Comparison of ENCODE assay signal across 27 cellular contexts in genomic region chr4:58275856-58276255, GRCh38.
"Had no signal": no experiment of that assay in that cellular context is flagged by ENCODE, and none has a peak within 500 bp of the region (broad histone marks: within the 10 kb centered on the region; RNA-seq: fewer than 3 reads in every experiment).

No MANE protein-coding gene starts in this region.

- H3K27me3 ChIP-seq: ascending aorta, breast epithelium, cardiac muscle cell, colonic mucosa, dorsolateral prefrontal cortex had no signal

- DNase-seq: activated CD4-positive, alpha-beta memory T cell treated with anti-CD3 and anti-CD28 coated beads for 36 hours; activated CD4-positive, alpha-beta T cell treated with anti-CD3 and anti-CD28 coated beads for 36 hours; activated CD4-positive, alpha-beta T cell treated with anti-CD3 and anti-CD28 coated beads, Interleukin-2, amount 10 ng/mL, durations not matched to agents 24 days and 14 days; activated CD4-positive, CD25-positive, alpha-beta regulatory T cell; activated CD4-positive, CD25-positive, alpha-beta regulatory T cell treated with anti-CD3 and anti-CD28 coated beads, Interleukin-2, amount 50 U/mL, for 72 hours; activated CD8-positive, alpha-beta memory T cell treated with anti-CD3 and anti-CD28 coated beads, Interleukin-2, amount 10 ng/mL, durations not matched to agents 7 days and 5 days; activated CD8-positive, alpha-beta memory T cell treated with anti-CD3 and anti-CD28 coated beads, Interleukin-2, amount 50 U/mL, for 4 hours; activated CD8-positive, alpha-beta T cell treated with anti-CD3 and anti-CD28 coated beads, Interleukin-2, amount 10 ng/mL, durations not matched to agents 7 days and 5 days; activated effector memory CD4-positive, alpha-beta T cell treated with anti-CD3 and anti-CD28 coated beads, Interleukin-2, amount 50 U/mL, for 16 hours; activated naive CD4-positive, alpha-beta T cell treated with anti-CD3 and anti-CD28 coated beads for 36 hours; activated naive CD8-positive, alpha-beta T cell treated with anti-CD3 and anti-CD28 coated beads for 36 hours; activated T-cell treated with anti-CD3 and anti-CD28 coated beads, Interleukin-2, amount 50 U/mL, for 1 hour; activated T-cell treated with anti-CD3 and anti-CD28 coated beads, Interleukin-2, amount 50 U/mL, for 48 hours; central memory CD4-positive, alpha-beta T cell; cerebellar nuclear complex; colonic mucosa; dorsolateral prefrontal cortex; effector memory CD4-positive, alpha-beta T cell; endodermal cell; foreskin fibroblast; head of caudate nucleus; T-helper 2 cell had no signal

- H3K4me3 ChIP-seq: ascending aorta, breast epithelium, cardiac muscle cell, colonic mucosa, dorsolateral prefrontal cortex had no signal

- H3K36me3 ChIP-seq: ascending aorta, breast epithelium, cardiac muscle cell, colonic mucosa had no signal

- H3K27ac ChIP-seq: ascending aorta, breast epithelium, cardiac muscle cell, colonic mucosa, dorsolateral prefrontal cortex had no signal

- H3K4me1 ChIP-seq: ascending aorta, breast epithelium, colonic mucosa had no signal

- ATAC-seq: activated CD4-positive, alpha-beta T cell treated with anti-CD3 and anti-CD28 coated beads for 36 hours; activated CD8-positive, alpha-beta memory T cell treated with anti-CD3 and anti-CD28 coated beads, Interleukin-2, amount 10 ng/mL, durations not matched to agents 7 days and 5 days; activated CD8-positive, alpha-beta T cell treated with anti-CD3 and anti-CD28 coated beads, Interleukin-2, amount 10 ng/mL, durations not matched to agents 7 days and 5 days; esophagus mucosa had no signal

- H3K9me3 ChIP-seq: ascending aorta, breast epithelium, colonic mucosa had no signal

- FAIRE-seq: frontal cortex had no signal
